Comparison of ENCODE assay signal across 15 cellular contexts in genomic region chr10:120607710-120608703, GRCh38.
DNase-seq lines count a peak whose midpoint lies in the region; ATAC-seq and TF ChIP-seq lines count a peak whose summit lies in the region.
"Had no signal": no experiment of that assay in that cellular context is flagged by ENCODE, and none has a peak within 500 bp of the region (broad histone marks: within the 10 kb centered on the region; RNA-seq: fewer than 3 reads in every experiment).

No MANE protein-coding gene starts in this region.

- H3K27me3 ChIP-seq in right cardiac atrium (ENCODE audit: control insufficient read depth, insufficient read depth): no peaks in the 10 kb centered on the region

- H3K4me1 ChIP-seq in right cardiac atrium (ENCODE audit: control insufficient read depth, insufficient read depth, low read length): no peaks in the 10 kb centered on the region

- 79% methylated on average over 5 of the region's 5 CpGs for WGBS in right cardiac atrium

- intact Hi-C loops in right cardiac atrium (cut with DNase I): no loop called here

- no peak overlapping the region for H3K27ac ChIP-seq in right cardiac atrium (ENCODE audit: low read length)

- in situ Hi-C loops in astrocyte of the spinal cord (cut with HindIII; ENCODE audit: low sequenced_read_pairs): no loop called here

- ATAC-seq in GM21360 (IDR thresholded peaks at IDR 0.05; ENCODE audit: unreplicated experiment) (peak; percentile 34), HG03159 (IDR thresholded peaks at IDR 0.05; ENCODE audit: unreplicated experiment) (peak; percentile 41), right cardiac atrium (no peak)
- ATAC-seq: activated CD4-positive, alpha-beta T cell treated with anti-CD3 and anti-CD28 coated beads for 36 hours; naive thymus-derived CD4-positive, alpha-beta T cell had no signal

- H3K9me3 ChIP-seq in right cardiac atrium (ENCODE audit: control insufficient read depth, low read length): no peaks in the 10 kb centered on the region
- H3K9me3 ChIP-seq: HAP-1 had no signal

- TF ChIP-seq CTCF in astrocyte of the spinal cord (IDR thresholded peaks at IDR 0.05; ENCODE audit: low read depth, low read length): no peak

- H3K4me3 ChIP-seq in astrocyte of the spinal cord (ENCODE audit: low read depth, low read length) (no peak overlapping the region), right cardiac atrium (ENCODE audit: low read length) (no peak overlapping the region)
- H3K4me3 ChIP-seq: HAP-1 had no signal

- DNase-seq in EL (peak; percentile 52), astrocyte of the spinal cord (ENCODE audit: low read depth, low spot score) (peak; percentile 22), NCI-H2171 (lab: John Stamatoyannopoulos, UW) (no peak), mucosa of gallbladder (ENCODE audit: low spot score) (no peak), right cardiac atrium (no peak), retina (no peak)
- DNase-seq: activated CD4-positive, alpha-beta T cell treated with anti-CD3 and anti-CD28 coated beads for 36 hours; activated naive CD4-positive, alpha-beta T cell treated with anti-CD3 and anti-CD28 coated beads, Interleukin-2, amount 10 ng/mL, durations not matched to agents 7 days and 5 days; naive thymus-derived CD4-positive, alpha-beta T cell; NCI-H2227 treated with DMSO at 0.1 percent for 48 hours; SHP77 treated with DMSO at 0.1 percent for 48 hours; stimulated activated naive CD4-positive, alpha-beta T cell treated with Interleukin-2 at 50 U/mL for 16 hours had no signal

Comparison
In these comparisons a context has a peak if more than half of its experiments do, and no peak if none do; other contexts are left out.
1. DNase-seq: peak in EL (single experiment) and astrocyte of the spinal cord (single experiment); none in NCI-H2171 (single experiment), mucosa of gallbladder (single experiment), right cardiac atrium (0 of 3) and retina (single experiment).
2. ATAC-seq: peak in GM21360 (single experiment) and HG03159 (single experiment); none in right cardiac atrium (0 of 2).